In genomic region chr15:98794754-98795153, GRCh38 we compare ENCODE assay signal across 1 cellular context.
TF ChIP-seq lines count a peak whose summit lies in the region.

No MANE protein-coding gene starts in this region.

TF ChIP-seq in SK-N-SH treated with all-trans-retinoic acid at 6 μM for 48 hours, 23 proteins besides CTCF, POLR2A, EP300 and RAD21 (continued from another document):
- TF ChIP-seq PPARA (CRISPR knock-in tag; IDR thresholded peaks at IDR 0.05; ENCODE audit: borderline replicate concordance), result no peak
- no peak for TF ChIP-seq TCF4 (CRISPR knock-in tag; IDR thresholded peaks at IDR 0.05; ENCODE audit: borderline replicate concordance)
- TF ChIP-seq ZNF565 (CRISPR knock-in tag; conservative IDR thresholded peaks at IDR 0.05; ENCODE audit: low read depth), result no peak
- no peak for TF ChIP-seq CSRNP3 (CRISPR knock-in tag; IDR thresholded peaks at IDR 0.05)
- no peak for TF ChIP-seq CSDC2 (CRISPR knock-in tag; IDR thresholded peaks at IDR 0.05)
- TF ChIP-seq ZC3H10 (CRISPR knock-in tag; IDR thresholded peaks at IDR 0.05), result no peak
- TF ChIP-seq ZNF8 (CRISPR knock-in tag; IDR thresholded peaks at IDR 0.05), result no peak
- TF ChIP-seq SNAI2 (CRISPR knock-in tag; IDR thresholded peaks at IDR 0.05), result no peak
- no peak for TF ChIP-seq OSR1 (CRISPR knock-in tag; IDR thresholded peaks at IDR 0.05)
- TF ChIP-seq GLIS3 (CRISPR knock-in tag; IDR thresholded peaks at IDR 0.05), result no peak
- TF ChIP-seq CREB5 (CRISPR knock-in tag; IDR thresholded peaks at IDR 0.05; ENCODE audit: low read depth), result no peak
TF ChIP-seq in SK-N-SH treated with all-trans-retinoic acid at 6 μM for 48 hours: peak in this region for 0.
